ENCODE assay signal across 28 cellular contexts in the genomic region with DNA sequence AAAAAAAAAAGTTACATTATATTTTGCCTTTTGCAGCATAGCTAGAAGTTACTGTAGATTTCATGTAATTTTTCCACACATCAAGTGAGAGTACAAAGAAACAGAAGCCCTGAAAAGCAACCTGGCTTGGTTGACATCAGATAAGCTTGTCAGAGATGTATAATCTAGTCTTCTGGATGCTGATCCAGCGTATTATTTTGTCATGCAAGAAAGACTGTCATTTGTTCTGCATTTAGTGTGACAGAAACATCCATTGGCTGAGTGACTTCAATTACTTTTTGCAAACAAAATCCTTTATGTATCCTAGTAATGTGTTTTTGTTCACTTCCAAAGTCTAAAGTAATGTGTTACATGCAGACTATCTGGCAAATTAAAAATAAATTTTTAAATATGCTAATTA.
"Had no signal": no experiment of that assay in that cellular context is flagged by ENCODE, and none has a peak within 500 bp of the region (broad histone marks: within the 10 kb centered on the region; RNA-seq: fewer than 3 reads in every experiment).

No MANE protein-coding gene starts in this region.

- DNase-seq: naive thymus-derived CD8-positive, alpha-beta T cell; nephron progenitor cell; occipital lobe; ovary; posterior cingulate gyrus; psoas muscle; right cardiac atrium; right lobe of liver; sigmoid colon; small intestine; stimulated activated CD4-positive, alpha-beta T cell treated with anti-CD3 and anti-CD28 coated beads, Interleukin-15, amount 100 ng/mL, for 24 hours; stimulated activated CD4-positive, alpha-beta T cell treated with anti-CD3 and anti-CD28 coated beads, Interleukin-2, amount 100 ng/mL, for 24 hours; stimulated activated CD4-positive, alpha-beta T cell treated with anti-CD3 and anti-CD28 coated beads, Interleukin-2, amount 100 ng/mL, for 48 hours; stimulated activated CD4-positive, alpha-beta T cell treated with anti-CD3 and anti-CD28 coated beads, Interleukin-4, amount 100 ng/mL, for 24 hours; stimulated activated naive B cell treated with anti-CD40 and anti-IgM and Interleukin-4, amounts not matched to agents 10 μg/mL and 1 μg/mL and 100 μg/mL, for 72 hours; stimulated activated naive CD4-positive, alpha-beta T cell treated with Interleukin-2 at 50 U/mL for 16 hours; stomach; thyroid gland; trophoblast cell; upper lobe of left lung had no signal

- H3K27me3 Mint-ChIP-seq: naive thymus-derived CD8-positive, alpha-beta T cell; natural killer cell treated with Interleukin-12 subunit alpha and Interleukin-12 subunit beta and Interleukin-15 and Interleukin-18, amount 100 ng/mL, for 72 hours; progenitor cell of endocrine pancreas; stimulated activated naive B cell treated with anti-CD40 and anti-IgM and Interleukin-4, amounts not matched to agents 10 μg/mL and 1 μg/mL and 100 μg/mL, for 72 hours; stimulated activated naive CD8-positive, alpha-beta T cell treated with anti-CD3 and anti-CD28 coated beads, Interleukin-15, Interleukin-2, amounts not matched to agents 100 ng/mL and 50 ng/mL, for 24 hours had no signal

- H3K36me3 Mint-ChIP-seq: naive thymus-derived CD8-positive, alpha-beta T cell; natural killer cell treated with Interleukin-12 subunit alpha and Interleukin-12 subunit beta and Interleukin-15 and Interleukin-18, amount 100 ng/mL, for 72 hours; neural progenitor cell; stimulated activated effector memory CD8-positive, alpha-beta T cell treated with anti-CD3 and anti-CD28 coated beads, Interleukin-12 subunit alpha, Interleukin-12 subunit beta, amount 100 ng/mL, for 72 hours; stimulated activated naive B cell treated with anti-CD40 and anti-IgM and Interleukin-4, amounts not matched to agents 10 μg/mL and 1 μg/mL and 100 μg/mL, for 72 hours had no signal

- H3K4me1 Mint-ChIP-seq: naive thymus-derived CD8-positive, alpha-beta T cell; nephron progenitor cell; stimulated activated effector memory CD8-positive, alpha-beta T cell treated with anti-CD3 and anti-CD28 coated beads, Interleukin-12 subunit alpha, Interleukin-12 subunit beta, amount 100 ng/mL, for 72 hours; stimulated activated naive B cell treated with anti-CD40 and anti-IgM and Interleukin-4, amounts not matched to agents 10 μg/mL and 1 μg/mL and 100 μg/mL, for 72 hours had no signal

- H3K27ac Mint-ChIP-seq: naive thymus-derived CD8-positive, alpha-beta T cell; natural killer cell treated with Interleukin-12 subunit alpha and Interleukin-12 subunit beta and Interleukin-15 and Interleukin-18, amount 100 ng/mL, for 72 hours; nephron progenitor cell; neural progenitor cell; progenitor cell of endocrine pancreas; stimulated activated effector memory CD8-positive, alpha-beta T cell treated with anti-CD3 and anti-CD28 coated beads, Interleukin-12 subunit alpha, Interleukin-12 subunit beta, amount 100 ng/mL, for 72 hours; stimulated activated naive B cell treated with anti-CD40 and anti-IgM and Interleukin-4, amounts not matched to agents 10 μg/mL and 1 μg/mL and 100 μg/mL, for 72 hours; stimulated activated naive CD8-positive, alpha-beta T cell treated with anti-CD3 and anti-CD28 coated beads, Interleukin-15, Interleukin-2, amounts not matched to agents 100 ng/mL and 50 ng/mL, for 24 hours had no signal

- H3K4me3 Mint-ChIP-seq: naive thymus-derived CD8-positive, alpha-beta T cell; natural killer cell treated with Interleukin-12 subunit alpha and Interleukin-12 subunit beta and Interleukin-15 and Interleukin-18, amount 100 ng/mL, for 72 hours; nephron progenitor cell; neural progenitor cell; stimulated activated effector memory CD8-positive, alpha-beta T cell treated with anti-CD3 and anti-CD28 coated beads, Interleukin-12 subunit alpha, Interleukin-12 subunit beta, amount 100 ng/mL, for 72 hours; stimulated activated naive B cell treated with anti-CD40 and anti-IgM and Interleukin-4, amounts not matched to agents 10 μg/mL and 1 μg/mL and 100 μg/mL, for 72 hours; stimulated activated naive CD8-positive, alpha-beta T cell treated with anti-CD3 and anti-CD28 coated beads, Interleukin-15, Interleukin-2, amounts not matched to agents 100 ng/mL and 50 ng/mL, for 24 hours had no signal

- ATAC-seq: naive thymus-derived CD8-positive, alpha-beta T cell; natural killer cell treated with Interleukin-12 subunit alpha and Interleukin-12 subunit beta and Interleukin-15 and Interleukin-18, amount 100 ng/mL, for 72 hours; psoas muscle; right cardiac atrium; right lobe of liver; stimulated activated effector memory CD8-positive, alpha-beta T cell treated with anti-CD3 and anti-CD28 coated beads, Interleukin-12 subunit alpha, Interleukin-12 subunit beta, amount 100 ng/mL, for 72 hours; stimulated activated naive B cell treated with anti-CD40 and anti-IgM and Interleukin-4, amounts not matched to agents 10 μg/mL and 1 μg/mL and 100 μg/mL, for 72 hours had no signal

- H3K4me3 ChIP-seq: neural progenitor cell, ovary, psoas muscle, right lobe of liver, sigmoid colon, stomach, thoracic aorta, thyroid gland, tibial nerve, upper lobe of left lung, vagina had no signal

- H3K9me3 Mint-ChIP-seq: natural killer cell treated with Interleukin-12 subunit alpha and Interleukin-12 subunit beta and Interleukin-15 and Interleukin-18, amount 100 ng/mL, for 72 hours; nephron progenitor cell; neural progenitor cell; stimulated activated naive B cell treated with anti-CD40 and anti-IgM and Interleukin-4, amounts not matched to agents 10 μg/mL and 1 μg/mL and 100 μg/mL, for 72 hours; stimulated activated naive CD8-positive, alpha-beta T cell treated with anti-CD3 and anti-CD28 coated beads, Interleukin-15, Interleukin-2, amounts not matched to agents 100 ng/mL and 50 ng/mL, for 24 hours had no signal
